Comparison of ENCODE assay signal across 23 cellular contexts in genomic region chr6:131654326-131654725, GRCh38. TPM values are rescaled to one million over a fixed set of nuclear protein-coding genes. Genes with fewer than 3 reads are reported as not detected.
"Had no signal": no experiment of that assay in that cellular context is flagged by ENCODE, and none has a peak within 500 bp of the region (broad histone marks: within the 10 kb centered on the region; RNA-seq: fewer than 3 reads in every experiment).

No MANE protein-coding gene starts in this region.

- H3K4me1 Mint-ChIP-seq: nephron had no signal

- H3K4me2 ChIP-seq: hepatocyte had no signal

- H3K4me3 ChIP-seq: dorsolateral prefrontal cortex, hepatocyte, left ventricle myocardium inferior, right atrium auricular region, tibial nerve had no signal

- H3K9me3 ChIP-seq: left ventricle myocardium inferior, right atrium auricular region, tibial nerve had no signal

- H3K79me2 ChIP-seq: hepatocyte had no signal

- H3K27ac Mint-ChIP-seq: activated naive CD4-positive, alpha-beta T cell treated with anti-CD3 and anti-CD28 coated beads for 36 hours; activated T-helper 2 cell treated with anti-CD3 and anti-CD28 coated beads, Interferon-gamma antibody, Interleukin-2, Interleukin-4, amounts not matched to agents 10 μg/mL and 5 μg/mL and 100 μg/mL, durations not matched to agents 14 hours and 24 hours and 36 hours; memory B cell; nephron had no signal

- H3K36me3 ChIP-seq: left ventricle myocardium inferior, right atrium auricular region had no signal

- H3K27me3 Mint-ChIP-seq: stimulated activated naive B cell treated with anti-CD40 and anti-IgM and Interleukin-4, amounts not matched to agents 10 μg/mL and 1 μg/mL and 100 μg/mL, for 72 hours had no signal

- H3K27ac ChIP-seq: dorsolateral prefrontal cortex, hepatocyte, left ventricle myocardium inferior, right atrium auricular region, tibial nerve had no signal

- H3K9me3 Mint-ChIP-seq: activated naive CD4-positive, alpha-beta T cell treated with anti-CD3 and anti-CD28 coated beads for 36 hours; activated T-helper 2 cell treated with anti-CD3 and anti-CD28 coated beads, Interferon-gamma antibody, Interleukin-2, Interleukin-4, amounts not matched to agents 10 μg/mL and 5 μg/mL and 100 μg/mL, durations not matched to agents 14 hours and 24 hours and 36 hours; memory B cell; nephron; stimulated activated naive B cell treated with anti-CD40 and anti-IgM and Interleukin-4, amounts not matched to agents 10 μg/mL and 1 μg/mL and 100 μg/mL, for 72 hours had no signal

- DNase-seq: activated CD4-positive, alpha-beta T cell treated with anti-CD3 and anti-CD28 coated beads, Interleukin-2, amount 50 U/mL, for 48 hours; activated naive CD4-positive, alpha-beta T cell treated with anti-CD3 and anti-CD28 coated beads for 36 hours; dorsolateral prefrontal cortex; left ventricle myocardium inferior; nucleus accumbens; stimulated activated CD4-positive, alpha-beta T cell treated with anti-CD3 and anti-CD28 coated beads, Interleukin-15, amount 100 ng/mL, for 24 hours; stimulated activated CD4-positive, alpha-beta T cell treated with anti-CD3 and anti-CD28 coated beads, Interleukin-4, amount 100 ng/mL, for 1 hour; stimulated activated naive B cell treated with anti-CD40 and anti-IgM and Interleukin-4, amounts not matched to agents 10 μg/mL and 1 μg/mL and 100 μg/mL, for 72 hours had no signal

- H2AFZ ChIP-seq: hepatocyte had no signal

- H3K4me1 ChIP-seq: left ventricle myocardium inferior, right atrium auricular region, tibial nerve had no signal

- H3K36me3 Mint-ChIP-seq: memory B cell had no signal

- H3K27me3 ChIP-seq: dorsolateral prefrontal cortex, hepatocyte, right atrium auricular region, tibial nerve had no signal

- H3K4me3 Mint-ChIP-seq: activated naive CD4-positive, alpha-beta T cell treated with anti-CD3 and anti-CD28 coated beads for 36 hours; memory B cell; nephron; stimulated activated naive B cell treated with anti-CD40 and anti-IgM and Interleukin-4, amounts not matched to agents 10 μg/mL and 1 μg/mL and 100 μg/mL, for 72 hours had no signal

RNA-seq across cellular contexts. Expression of gene ENPP3, which starts 17.2 kb away (rescaled TPM):
- total RNA-seq: astrocyte had no signal
- polyA plus RNA-seq: keratinocyte had no signal

RNA-seq across cellular contexts. Expression of gene OR2A4, which starts 46.9 kb away (rescaled TPM):
- total RNA-seq: activated naive CD4-positive, alpha-beta T cell treated with anti-CD3 and anti-CD28 coated beads for 36 hours; activated T-helper 2 cell treated with anti-CD3 and anti-CD28 coated beads, Interferon-gamma antibody, Interleukin-2, Interleukin-4, amounts not matched to agents 10 μg/mL and 5 μg/mL and 100 μg/mL, durations not matched to agents 14 hours and 24 hours and 36 hours; astrocyte; hepatocyte; left ventricle myocardium inferior; posterior vena cava; right atrium auricular region; T-helper 1 cell treated with Interleukin-12 subunit alpha and Interleukin-12 subunit beta and Interleukin-4 antibody, amounts not matched to agents 30 ng/mL and 1 ng/mL, for 36 hours; tibial nerve had no signal
- polyA plus RNA-seq: adipose tissue, esophagus, keratinocyte had no signal

RNA-seq across cellular contexts. Expression of gene CTAGE9, which starts 56.5 kb away (rescaled TPM):
- total RNA-seq: activated naive CD4-positive, alpha-beta T cell treated with anti-CD3 and anti-CD28 coated beads for 36 hours; activated T-helper 2 cell treated with anti-CD3 and anti-CD28 coated beads, Interferon-gamma antibody, Interleukin-2, Interleukin-4, amounts not matched to agents 10 μg/mL and 5 μg/mL and 100 μg/mL, durations not matched to agents 14 hours and 24 hours and 36 hours; astrocyte; cardiac septum; dorsolateral prefrontal cortex; left ventricle myocardium inferior; posterior vena cava; right atrium auricular region; skeletal muscle tissue; subcutaneous adipose tissue; T-helper 1 cell treated with Interleukin-12 subunit alpha and Interleukin-12 subunit beta and Interleukin-4 antibody, amounts not matched to agents 30 ng/mL and 1 ng/mL, for 36 hours; tibial nerve had no signal
- polyA plus RNA-seq: esophagus, hepatocyte, keratinocyte had no signal
